26 cellular contexts compared by ENCODE assay signal in the genomic region with DNA sequence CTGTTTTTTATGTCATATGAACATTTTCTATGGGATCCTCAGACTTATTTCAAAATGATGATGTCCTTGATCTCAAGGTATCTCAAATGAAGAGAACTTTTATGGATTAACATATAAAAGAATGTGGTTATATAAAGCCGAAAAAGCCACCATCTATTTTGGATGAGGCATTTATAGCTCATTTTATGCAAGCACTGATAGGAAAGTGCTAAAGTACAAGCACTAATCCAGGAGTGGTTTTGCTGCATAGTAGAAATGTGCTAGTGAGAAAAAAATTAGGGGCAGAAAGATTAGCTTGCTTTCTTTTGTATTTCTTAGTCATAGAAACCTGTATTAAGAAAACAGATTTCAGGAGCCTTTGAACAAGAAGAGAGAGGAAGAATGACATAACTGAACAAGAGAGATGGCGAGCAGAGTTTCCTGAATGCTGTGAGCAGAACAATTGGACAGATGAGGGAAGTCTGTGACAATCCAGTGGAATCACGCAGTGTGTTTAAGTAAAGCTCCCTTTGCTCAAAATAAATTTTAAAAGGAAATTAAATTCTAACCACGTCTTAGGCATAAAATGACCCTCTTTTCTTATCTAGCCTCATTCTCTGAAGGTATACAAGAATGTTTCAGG.
A peak's percentile ranks its signal among the peaks of the same experiment; 100 is the strongest.
DNase-seq lines count a peak whose midpoint lies in the region; ATAC-seq, FAIRE-seq and TF ChIP-seq lines count a peak whose summit lies in the region.
"Had no signal": no experiment of that assay in that cellular context is flagged by ENCODE, and none has a peak within 500 bp of the region (broad histone marks: within the 10 kb centered on the region; RNA-seq: fewer than 3 reads in every experiment).

No MANE protein-coding gene starts in this region.

- H3K9ac ChIP-seq in OCI-LY3 (ENCODE audit: low read length) (no peak overlapping the region), neuronal stem cell (ENCODE audit: low read depth, low read length, poor library complexity) (no peak overlapping the region)
- H3K9ac ChIP-seq: SK-N-SH had no signal

- H4K91ac ChIP-seq in neuronal stem cell (ENCODE audit: low read depth, low read length, poor library complexity) = no peak overlapping the region

- H2BK120ac ChIP-seq in neuronal stem cell (ENCODE audit: low read depth, low read length) = no peak overlapping the region

- H3K9me2 ChIP-seq in hepatocyte (replicated peaks; ENCODE audit: insufficient read depth) = no peaks in the 10 kb centered on the region
- H3K9me2 ChIP-seq: SK-N-SH had no signal

- no peak overlapping the region for H2BK5ac ChIP-seq in neuronal stem cell (ENCODE audit: low read length)

- no peak overlapping the region for H2BK15ac ChIP-seq in neuronal stem cell (ENCODE audit: low read length)

- H3K36me3 ChIP-seq in OCI-LY3 (replicated peaks; ENCODE audit: low read depth, low read length) (no peaks in the 10 kb centered on the region), hepatocyte (replicated peaks; ENCODE audit: insufficient read depth, low read depth) (no peaks in the 10 kb centered on the region), neuronal stem cell (replicated peaks in 1 of 2; ENCODE audit: control insufficient read depth in 2 of 2, insufficient read depth in 2 of 2, low read length in 2 of 2) (no peaks in the 10 kb centered on the region)
- H3K36me3 ChIP-seq: Peyer's patch had no signal

- no peak for TF ChIP-seq CTCF in OCI-LY3 (IDR thresholded peaks at IDR 0.05; ENCODE audit: low read depth, low read length)
- no peak for TF ChIP-seq CTCF in hepatocyte (IDR thresholded peaks at IDR 0.05; ENCODE audit: poor library complexity)

- H3K4me3 ChIP-seq in OCI-LY3 (ENCODE audit: low read length) = peak overlapping the region; percentile 9; the same call in 1 of the 2 replicates
- H3K4me3 ChIP-seq in hepatocyte = no peak overlapping the region
- H3K4me3 ChIP-seq in neuronal stem cell (ENCODE audit: low read length in 2 of 2) = no peak overlapping the region
- H3K4me3 ChIP-seq: GM12878, Peyer's patch had no signal

- H2AK5ac ChIP-seq in neuronal stem cell (ENCODE audit: low read depth, low read length) = no peak overlapping the region

- no peak overlapping the region for H2BK12ac ChIP-seq in neuronal stem cell (ENCODE audit: low read length)

- DNase-seq in hepatocyte (ENCODE audit: low spot score) (no peak), neuronal stem cell (ENCODE audit: low spot score) (no peak), cerebellum (ENCODE audit: low spot score) (no peak), KBM-7 (no peak), H54 (ENCODE audit: insufficient read length, low spot score) (no peak)
- DNase-seq: C1 segment of cervical spinal cord; CD8-positive, alpha-beta T cell; DMS 273 treated with DMSO at 0.1 percent for 48 hours; DMS79; EL; GDM1; GOT3; HCEC 1CT; Karpas-422; NCI-H1092; NCI-H1417 treated with DMSO at 0.1 percent for 48 hours; NCI-H1694 treated with DMSO at 0.1 percent for 48 hours; NCI-H2081; NCI-H2227 treated with DMSO at 0.1 percent for 48 hours; NCI-H526 treated with DMSO at 0.1 percent for 48 hours; Peyer's patch; SK-N-SH; SW 1271 had no signal

- no peaks in the 10 kb centered on the region for H3K79me2 ChIP-seq in OCI-LY3 (ENCODE audit: low read length)
- no peaks in the 10 kb centered on the region for H3K79me2 ChIP-seq in hepatocyte

- no peaks in the 10 kb centered on the region for H4K20me1 ChIP-seq in OCI-LY3 (ENCODE audit: insufficient read depth, low read length)
- no peaks in the 10 kb centered on the region for H4K20me1 ChIP-seq in hepatocyte (ENCODE audit: insufficient read depth, poor library complexity, severe bottlenecking)

- no peak overlapping the region for H2AFZ ChIP-seq in OCI-LY3 (ENCODE audit: low read depth, low read length)
- no peak overlapping the region for H2AFZ ChIP-seq in hepatocyte
- peak overlapping the region; percentile 11 for H2AFZ ChIP-seq in neuronal stem cell (ENCODE audit: low read length)

- no peak for TF ChIP-seq POLR2A in H54 (IDR thresholded peaks at IDR 0.05; ENCODE audit: low read depth, low read length)

- no peak overlapping the region for H3K27ac ChIP-seq in OCI-LY3 (ENCODE audit: low read length)
- peak overlapping the region; percentile 64 for H3K27ac ChIP-seq in hepatocyte
- H3K27ac ChIP-seq in neuronal stem cell (replicated peaks; ENCODE audit: low read length) = no peak overlapping the region
- H3K27ac ChIP-seq: Peyer's patch had no signal

- no peaks in the 10 kb centered on the region for H3K9me3 ChIP-seq in OCI-LY3 (ENCODE audit: insufficient read depth, low read length)
- H3K9me3 ChIP-seq in hepatocyte (ENCODE audit: low read depth) = no peaks in the 10 kb centered on the region
- H3K9me3 ChIP-seq in neuronal stem cell (replicated peaks in 1 of 2; ENCODE audit: control insufficient read depth in 2 of 2, insufficient read depth in 1 of 2, low read depth in 1 of 2, low read length in 2 of 2) = no peaks in the 10 kb centered on the region
- H3K9me3 ChIP-seq: Peyer's patch, SK-N-SH had no signal

- H3K4ac ChIP-seq in neuronal stem cell (ENCODE audit: low read length) = no peak overlapping the region

- in situ Hi-C loops in KBM-7 (cut with MboI; ENCODE audit: low pct_unique_long_range_greater_than_20kb, low sequenced_read_pairs) = no loop called here

- no peaks in the 10 kb centered on the region for H3K27me3 ChIP-seq in OCI-LY3 (ENCODE audit: low read depth, low read length)
- H3K27me3 ChIP-seq in hepatocyte = no peaks in the 10 kb centered on the region
- H3K27me3 ChIP-seq in neuronal stem cell (ENCODE audit: control insufficient read depth in 3 of 3, insufficient read depth in 3 of 3, low read depth in 1 of 3, low read length in 3 of 3) = no peaks in the 10 kb centered on the region
- H3K27me3 ChIP-seq: Peyer's patch had no signal

- no peaks in the 10 kb centered on the region for H3K79me1 ChIP-seq in neuronal stem cell (ENCODE audit: low read depth, low read length)

- no peaks in the 10 kb centered on the region for H3K4me1 ChIP-seq in OCI-LY3 (ENCODE audit: low read length)
- peaks cover 9% of the 10 kb centered on the region for H3K4me1 ChIP-seq in hepatocyte (ENCODE audit: insufficient read depth)
- peaks cover 0 to 2% of the 10 kb centered on the region in 2 donors for H3K4me1 ChIP-seq in neuronal stem cell (ENCODE audit: control insufficient read depth in 2 of 2, insufficient read depth in 1 of 2, low read depth in 1 of 2, low read length in 2 of 2)
- H3K4me1 ChIP-seq: Peyer's patch had no signal

- H3K4me2 ChIP-seq in OCI-LY3 (ENCODE audit: low read length) = peak overlapping the region; percentile 37
- peak overlapping the region; percentile 69 for H3K4me2 ChIP-seq in hepatocyte
- no peak overlapping the region for H3K4me2 ChIP-seq in neuronal stem cell (ENCODE audit: insufficient read depth, low read length, poor library complexity, severe bottlenecking)
- H3K4me2 ChIP-seq: SK-N-SH had no signal

- no peak overlapping the region for H3K14ac ChIP-seq in neuronal stem cell (ENCODE audit: low read length)

- no peak overlapping the region for H3K23ac ChIP-seq in neuronal stem cell (ENCODE audit: low read depth, low read length, poor library complexity)

- no peak overlapping the region for H4K8ac ChIP-seq in neuronal stem cell (ENCODE audit: low read depth, low read length)

- no peak for ATAC-seq in GM19395 (IDR thresholded peaks at IDR 0.05; ENCODE audit: unreplicated experiment)
- ATAC-seq: CD8-positive, alpha-beta T cell; GM12878 had no signal

- WGBS in hepatocyte (ENCODE audit: low lambda C conversion rate, missing lambda C conversion rate) = 61% methylated on average over 4 of the region's 4 CpGs
- no CpG with 5 or more reads among the region's 4 CpGs for WGBS in neuronal stem cell (ENCODE audit: extremely low coverage in 2 of 2, insufficient read length in 2 of 2, insufficient replicate concordance in 1 of 2), 2 donors

- H3K18ac ChIP-seq in neuronal stem cell (ENCODE audit: low read length) = no peak overlapping the region

- FAIRE-seq in H54 (lab: Jason Lieb, UNC) = no peak
- FAIRE-seq: GM12878 had no signal
